In the genomic region with DNA sequence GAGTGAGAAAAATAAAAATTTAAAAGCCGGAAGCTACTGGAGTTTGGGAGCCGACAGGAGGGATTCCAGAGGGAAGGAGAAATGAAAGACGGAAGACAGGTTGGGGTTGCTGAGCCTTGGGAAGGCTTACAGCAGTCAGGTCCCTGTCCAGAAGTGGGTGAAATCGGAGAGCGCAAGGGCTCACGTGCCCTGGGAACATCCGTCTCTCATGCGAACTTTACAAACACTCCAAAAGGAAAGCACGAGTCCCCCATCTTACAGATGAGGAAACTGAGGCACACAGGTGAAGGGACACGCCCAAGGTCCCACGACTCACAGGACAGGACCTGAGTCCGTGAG, we compare ENCODE assay signal across 7 cellular contexts. TPM values are rescaled to one million over a fixed set of nuclear protein-coding genes. Genes with fewer than 3 reads are reported as not detected.
DNase-seq lines count a peak whose midpoint lies in the region; ATAC-seq and TF ChIP-seq lines count a peak whose summit lies in the region.

No MANE protein-coding gene starts in this region.

- no peak overlapping the region for H3K56ac ChIP-seq in H9 (ENCODE audit: insufficient read length, low read depth, low read length)

- no peak overlapping the region for H2AK5ac ChIP-seq in H9 (ENCODE audit: insufficient read length, low read length)

- H3K36me3 ChIP-seq in hepatocyte (replicated peaks; ENCODE audit: insufficient read depth, low read depth) = no peaks in the 10 kb centered on the region
- H3K36me3 ChIP-seq in skeletal muscle satellite cell (ENCODE audit: insufficient read depth, low read length) = no peaks in the 10 kb centered on the region
- H3K36me3 ChIP-seq in mucosa of descending colon (ENCODE audit: low read depth) = no peaks in the 10 kb centered on the region

- H3K23ac ChIP-seq in H9 (ENCODE audit: insufficient read length, low read depth, low read length) = no peak overlapping the region

- H4K8ac ChIP-seq in H9 (replicated peaks; ENCODE audit: insufficient read length, low read depth, low read length) = no peak overlapping the region

- H3K9me2 ChIP-seq in hepatocyte (replicated peaks; ENCODE audit: insufficient read depth) = no peaks in the 10 kb centered on the region

- no peaks in the 10 kb centered on the region for H3K79me2 ChIP-seq in H9 (ENCODE audit: insufficient read depth, low read length)
- H3K79me2 ChIP-seq in hepatocyte = no peaks in the 10 kb centered on the region

- no peak overlapping the region for H2BK120ac ChIP-seq in H9 (ENCODE audit: low read depth, low read length, poor library complexity, severe bottlenecking)

- DNase-seq in H9 (no peak), hepatocyte (ENCODE audit: low spot score) (no peak), DMS153 treated with DMSO at 0.1 percent for 48 hours (lab: John Stamatoyannopoulos, UW; ENCODE audit: unreplicated experiment) (no peak), mucosa of descending colon (no peak)

- no peak overlapping the region for H2BK15ac ChIP-seq in H9 (ENCODE audit: low read depth, low read length)

- H3K4me3 ChIP-seq in WI38 (ENCODE audit: low read depth, low read length) = peak overlapping the region; percentile 61
- H3K4me3 ChIP-seq in hepatocyte = peak overlapping the region; percentile 79
- H3K4me3 ChIP-seq in skeletal muscle satellite cell (ENCODE audit: low read length) = peak overlapping the region; percentile 72
- no peak overlapping the region for H3K4me3 ChIP-seq in mucosa of descending colon

- ATAC-seq in mucosa of descending colon (no peak), GM18907 (IDR thresholded peaks at IDR 0.05; ENCODE audit: unreplicated experiment) (no peak)

- H2BK5ac ChIP-seq in H9 (ENCODE audit: insufficient read length, low read length) = no peak overlapping the region

- H2BK20ac ChIP-seq in H9 (ENCODE audit: low read depth, low read length, poor library complexity, severe bottlenecking) = no peak overlapping the region

- H3K9ac ChIP-seq in H9 (ENCODE audit: extremely low read depth, insufficient read length, low read length) (no peak overlapping the region), skeletal muscle satellite cell (ENCODE audit: low read depth, low read length) (peak overlapping the region; percentile 76)

- no peak overlapping the region for H3K27ac Mint-ChIP-seq in H9

- no peaks in the 10 kb centered on the region; a peak in 2 of 7 replicates for H3K36me3 Mint-ChIP-seq in H9 (ENCODE audit: insufficient read depth in 1 of 3, low read depth in 3 of 3)

- H2AFZ ChIP-seq in H9 (ENCODE audit: low read length) (no peak overlapping the region), hepatocyte (no peak overlapping the region)

- H3K4ac ChIP-seq in H9 (ENCODE audit: low read depth, low read length) = no peak overlapping the region

- H3T11ph ChIP-seq in H9 (ENCODE audit: low read length) = no peak overlapping the region

- H4K5ac ChIP-seq in H9 (ENCODE audit: insufficient read length, low read depth, low read length) = no peak overlapping the region

- H3K27me3 ChIP-seq in H9 (ENCODE audit: insufficient read depth, low read length) = peaks cover 2% of the 10 kb centered on the region; the same call in 1 of the 2 replicates
- peaks cover 8% of the 10 kb centered on the region for H3K27me3 ChIP-seq in hepatocyte
- H3K27me3 ChIP-seq in skeletal muscle satellite cell (ENCODE audit: control insufficient read depth, insufficient read depth, low read length) = no peaks in the 10 kb centered on the region

- no peaks in the 10 kb centered on the region for H3K79me1 ChIP-seq in H9 (ENCODE audit: insufficient read depth, low read depth, low read length, poor library complexity, severe bottlenecking)

- H3K9me3 ChIP-seq in H9 (ENCODE audit: control insufficient read depth, low read depth, low read length) (no peaks in the 10 kb centered on the region), hepatocyte (ENCODE audit: low read depth) (no peaks in the 10 kb centered on the region), skeletal muscle satellite cell (replicated peaks; ENCODE audit: low read length) (no peaks in the 10 kb centered on the region), mucosa of descending colon (no peaks in the 10 kb centered on the region)

- H3K27ac ChIP-seq in H9 (ENCODE audit: insufficient read length, low read depth, low read length) (no peak overlapping the region), hepatocyte (no peak overlapping the region)

- peaks cover 47% of the 10 kb centered on the region for H3K27me3 Mint-ChIP-seq in H9 (ENCODE audit: low read depth)

- no CpG with 5 or more reads among the region's 12 CpGs for WGBS in H9 (ENCODE audit: extremely low coverage, insufficient read length, low lambda C conversion rate)
- 32% methylated on average over 12 of the region's 12 CpGs for WGBS in hepatocyte (ENCODE audit: low lambda C conversion rate, missing lambda C conversion rate)

- H3K14ac ChIP-seq in H9 (ENCODE audit: insufficient read depth, low read length) = peak overlapping the region; percentile 69

- H3K4me1 Mint-ChIP-seq in H9 = peaks cover 30 to 42% of the 10 kb centered on the region in 2 experiments

- H3K4me2 ChIP-seq in H9 (ENCODE audit: insufficient read depth, insufficient read length, low read length) (peak overlapping the region; percentile 68), hepatocyte (peak overlapping the region; percentile 87), skeletal muscle satellite cell (ENCODE audit: low read length) (peak overlapping the region; percentile 90)

- no peak overlapping the region for H2BK12ac ChIP-seq in H9 (ENCODE audit: insufficient read length, low read depth, low read length)

- H4K20me1 ChIP-seq in H9 (ENCODE audit: control insufficient read depth, insufficient read depth, insufficient read length) (no peaks in the 10 kb centered on the region), hepatocyte (ENCODE audit: insufficient read depth, poor library complexity, severe bottlenecking) (no peaks in the 10 kb centered on the region)

- H3K18ac ChIP-seq in H9 (ENCODE audit: insufficient read length, low read depth, low read length) = no peak overlapping the region

- peak overlapping the region; percentile 76 to 91 for H3K4me3 Mint-ChIP-seq in H9

- H3K4me1 ChIP-seq in H9 (ENCODE audit: insufficient read depth, low read length) (peaks cover 5% of the 10 kb centered on the region; the same call in 1 of the 2 replicates), hepatocyte (ENCODE audit: insufficient read depth) (peaks cover 15% of the 10 kb centered on the region), skeletal muscle satellite cell (ENCODE audit: control insufficient read depth, insufficient read depth, low read length) (peaks cover 37% of the 10 kb centered on the region), mucosa of descending colon (ENCODE audit: low read depth) (peaks cover 9% of the 10 kb centered on the region)

- peaks cover 2% of the 10 kb centered on the region in 2 experiments; a peak in 1 of 5 replicates for H3K9me3 Mint-ChIP-seq in H9

- no peak overlapping the region for H4K91ac ChIP-seq in H9 (ENCODE audit: insufficient read length, low read depth, low read length)

- TF ChIP-seq CTCF in H9 (conservative IDR thresholded peaks at IDR 0.05) (no peak), WI38 (IDR thresholded peaks at IDR 0.05; ENCODE audit: low read depth, low read length) (no peak), hepatocyte (IDR thresholded peaks at IDR 0.05; ENCODE audit: poor library complexity) (no peak), mucosa of descending colon (IDR thresholded peaks at IDR 0.05) (no peak)

- H3K23me2 ChIP-seq in H9 (ENCODE audit: insufficient read length, low read depth, low read length, poor library complexity, severe bottlenecking) = peaks cover 9% of the 10 kb centered on the region

- intact Hi-C loops in mucosa of descending colon (cut with DNase I, micrococcal nuclease) = no loop called here

RNA-seq across cellular contexts. Expression of gene OLFML2A, which starts 0.4 kb away (rescaled TPM):
- total RNA-seq in H9 (2021) (5.8 and 6.0 TPM in 2 replicates), hepatocyte (2.6 and 3.4 TPM in 2 replicates), mucosa of descending colon (10 to 100 TPM in 1 of 3 donors, 1 to 10 TPM in 2; 2.8 to 48.3 (median 4.7) TPM)
- 1.2 and 2.2 TPM in 2 replicates for polyA plus RNA-seq in hepatocyte
- total RNA-seq in skeletal muscle satellite cell (2012; rRNA removed) = 3.8 and 17.3 TPM in 2 replicates

RNA-seq across cellular contexts. Expression of gene NR6A1, which starts 5.5 kb away (rescaled TPM):
- total RNA-seq in H9 (2021) (98.9 and 99.3 TPM in 2 replicates), hepatocyte (4.0 and 4.5 TPM in 2 replicates), mucosa of descending colon (1 to 10 TPM; 5.6 to 8.4 (median 7.0) TPM)
- polyA plus RNA-seq in hepatocyte = 1.2 and 3.0 TPM in 2 replicates
- 0.25 and 1.5 TPM in 2 replicates for total RNA-seq in skeletal muscle satellite cell (2012; rRNA removed)

Comparison
In these comparisons a context has a peak if more than half of its experiments do, and no peak if none do; other contexts are left out.
1. RNA of gene NR6A1, which starts 5.5 kb away (total RNA-seq): 98.9 to 99.3 TPM in H9; 5.6 to 8.4 TPM in mucosa of descending colon and 4.0 to 4.5 TPM in hepatocyte; every median in the first group is over 10 times any median in the second.
2. Peak in every context shown above with its lines, with median percentiles within 50 percentile points of each other: H3K4me2 ChIP-seq.